ENCODE assay signal across 8 cellular contexts in the genomic region with DNA sequence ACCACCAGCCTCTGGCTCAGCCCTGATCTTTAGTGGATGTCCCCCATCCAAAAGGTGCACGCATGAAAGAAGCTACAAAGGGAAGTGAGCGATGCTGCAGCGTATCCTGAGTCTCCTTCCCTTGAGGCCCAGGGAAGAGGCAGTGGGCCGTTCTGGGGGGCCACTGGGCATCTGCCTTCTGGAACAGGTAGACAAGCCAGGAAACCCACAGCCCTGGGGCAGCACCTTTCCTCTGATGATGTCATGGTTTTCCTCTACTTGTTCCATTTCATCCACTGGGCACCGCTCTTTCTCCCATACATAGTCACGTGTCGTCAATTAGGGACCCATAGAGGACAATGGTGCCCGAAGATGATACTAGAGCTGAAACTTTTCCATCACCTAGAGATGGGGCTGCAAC.
"Had no signal": no experiment of that assay in that cellular context is flagged by ENCODE, and none has a peak within 500 bp of the region (broad histone marks: within the 10 kb centered on the region; RNA-seq: fewer than 3 reads in every experiment).

No MANE protein-coding gene starts in this region.

- FAIRE-seq: G401.6, GM12878, GM12891, GM12892, GM18507, GM19239 had no signal

- H3K4me3 ChIP-seq: GM12878 had no signal

- DNase-seq: GDM1, GF-D8 had no signal

- ATAC-seq: GM12878 had no signal
